9 cellular contexts compared by ENCODE assay signal in genomic region chr15:84638103-84638502, GRCh38. TPM values are rescaled to one million over a fixed set of nuclear protein-coding genes. Genes with fewer than 3 reads are reported as not detected.
A peak's percentile ranks its signal among the peaks of the same experiment; 100 is the strongest.
DNase-seq lines count a peak whose midpoint lies in the region; ATAC-seq, FAIRE-seq and TF ChIP-seq lines count a peak whose summit lies in the region.
"Had no signal": no experiment of that assay in that cellular context is flagged by ENCODE, and none has a peak within 500 bp of the region (broad histone marks: within the 10 kb centered on the region; RNA-seq: fewer than 3 reads in every experiment).

No MANE protein-coding gene starts in this region.

- in situ Hi-C loops in K562 (cut with MboI) = no loop called here

- H3K27me3 Mint-ChIP-seq in memory B cell = no peaks in the 10 kb centered on the region

- no peaks in the 10 kb centered on the region for H3K27me3 ChIP-seq in K562 (ENCODE audit: control insufficient read depth in 2 of 2, insufficient read depth in 2 of 2, low read length in 2 of 2)

- no peak overlapping the region for H3K4me3 ChIP-seq in K562

- no peaks in the 10 kb centered on the region for H3K9me3 ChIP-seq in K562 (replicated peaks; ENCODE audit: control insufficient read depth, insufficient read depth, low read depth, low read length)

- no peak overlapping the region for H3K9ac ChIP-seq in K562 (ENCODE audit: insufficient read depth in 1 of 2, low read depth in 2 of 2, low read length in 2 of 2)

- no peak overlapping the region for H3K4me3 Mint-ChIP-seq in memory B cell

- peaks cover 18% of the 10 kb centered on the region for H3K36me3 Mint-ChIP-seq in memory B cell

- no peak for TF ChIP-seq POLR2A in K562 (conservative IDR thresholded peaks at IDR 0.05)

- H3K4me1 Mint-ChIP-seq in memory B cell = peaks cover 18% of the 10 kb centered on the region

- POLR2A ChIA-PET in K562 (lab: Yijun Ruan, JAX) = interaction anchor here (0.6 to 1.5 kb wide), 4 partner anchors 10 to 198 kb away, joined by 3 to 11 read pairs (median 3); no protein-coding TSS in a partner anchor

- peaks cover 67% of the 10 kb centered on the region for H3K36me3 ChIP-seq in K562 (ENCODE audit: control insufficient read depth, insufficient read depth, low read length)

- no peak for TF ChIP-seq EP300 in K562 (IDR thresholded peaks at IDR 0.05; ENCODE audit: low read length)

- no peaks in the 10 kb centered on the region for H3K9me1 ChIP-seq in K562 (ENCODE audit: control insufficient read depth, insufficient read depth, low read length)

- H3K79me2 ChIP-seq in K562 (ENCODE audit: control insufficient read depth, insufficient read depth, low read length) = peaks cover 18% of the 10 kb centered on the region

- H3K4me1 ChIP-seq in K562 (replicated peaks in 1 of 2; ENCODE audit: control insufficient read depth in 2 of 2, insufficient read depth in 2 of 2, low read length in 2 of 2) = peaks cover 11 to 12% of the 10 kb centered on the region in 2 experiments; a peak in 4 of 5 replicates

- no peaks in the 10 kb centered on the region for H3K9me3 Mint-ChIP-seq in memory B cell

- no peaks in the 10 kb centered on the region; the same call in 1 of the 2 replicates for H4K20me1 ChIP-seq in K562 (replicated peaks; ENCODE audit: control insufficient read depth, insufficient read depth, low read length)

- peak; percentile 11 to 62; a peak in 2 of 4 replicates for TF ChIP-seq RAD21 in K562 (CRISPR knock-in tag; conservative IDR thresholded peaks at IDR 0.05 in 1 of 2, IDR thresholded peaks at IDR 0.05 in 1 of 2)

- peak; percentile 44 to 65 (median 50); a peak in 5 of 6 replicates for TF ChIP-seq CTCF in K562 (IDR thresholded peaks at IDR 0.05 in 2 of 3, conservative IDR thresholded peaks at IDR 0.05 in 1 of 3; ENCODE audit: insufficient read depth in 2 of 3, low read depth in 1 of 3, low read length in 3 of 3)

- FAIRE-seq in K562 (lab: Jason Lieb, UNC) = peak; percentile 63
- FAIRE-seq: A204.1 had no signal

- BruUV-seq in K562 (replicated peaks; lab: Mats Ljungman, UMichigan) = no TSS peak

- H3K4me2 ChIP-seq in K562 (ENCODE audit: insufficient read depth, low read length) = no peak overlapping the region

- H3K27ac ChIP-seq in K562 (ENCODE audit: extremely low read depth, low read depth, low read length) = no peak overlapping the region

- intact Hi-C loops in K562 (cut with micrococcal nuclease) = loop anchor here (1.0 kb wide), 1 partner anchor 39 kb away; no protein-coding TSS in a partner anchor

- H2AFZ ChIP-seq in K562 (ENCODE audit: low read depth, low read length) = no peak overlapping the region

- CTCF ChIA-PET in K562 (lab: Yijun Ruan, JAX; ENCODE audit: low intra/inter-chr PET ratio) = interaction anchor here (0.7 to 2.8 kb wide), 3 partner anchors 39 to 495 kb away, joined by 3 to 18 read pairs (median 9); no protein-coding TSS in a partner anchor

- DNase-seq in DMS 273 (lab: John Stamatoyannopoulos, UW; ENCODE audit: unreplicated experiment) = peak; percentile 38
- DNase-seq in DMS 273 treated with DMSO at 0.1 percent for 48 hours (lab: John Stamatoyannopoulos, UW) = no peak
- DNase-seq in NAMALWA (ENCODE audit: low spot score) = peak; percentile 44
- peak; percentile 38 to 61 (median 50) for DNase-seq in K562 (ENCODE audit: extremely low read depth in 1 of 4, low spot score in 3 of 4)
- DNase-seq in memory B cell (ENCODE audit: low spot score in 2 of 2) = no peak
- DNase-seq in activated CD8-positive, alpha-beta memory T cell treated with anti-CD3 and anti-CD28 coated beads, Interleukin-2, amount 50 U/mL, for 48 hours = no peak
- no peak for DNase-seq in activated T-cell treated with anti-CD3 and anti-CD28 coated beads, Interleukin-2, amount 50 U/mL, for 48 hours

- ATAC-seq in K562 (peak; percentile 48), memory B cell (ENCODE audit: low read depth) (no peak), GM21515 (IDR thresholded peaks at IDR 0.05; ENCODE audit: unreplicated experiment) (no peak)

- peak overlapping the region; percentile 35 for H3K27ac Mint-ChIP-seq in memory B cell

- WGBS in K562 (ENCODE audit: insufficient coverage, low coverage, missing lambda C conversion rate) = 62% methylated on average over 3 of the region's 3 CpGs

TF ChIP-seq in K562, 482 proteins besides CTCF, POLR2A, EP300 and RAD21 (continues in another document):
- TF ChIP-seq CC2D1A (IDR thresholded peaks at IDR 0.05) = 0 out of 2 replicates have a peak, but pooled peaks have one; percentile 25
- no peak for TF ChIP-seq TRIM28 (IDR thresholded peaks at IDR 0.05)
- 0 out of 2 replicates have a peak, but pooled peaks have one; percentile 48 for TF ChIP-seq HDGF (IDR thresholded peaks at IDR 0.05)
- no peak for TF ChIP-seq SREBF1 (IDR thresholded peaks at IDR 0.05; ENCODE audit: borderline replicate concordance, low read depth, low read length)
- no peak for TF ChIP-seq HCFC1 (IDR thresholded peaks at IDR 0.05; ENCODE audit: low read depth, low read length)
- TF ChIP-seq FOXK2 (conservative IDR thresholded peaks at IDR 0.05 in 1 of 2, IDR thresholded peaks at IDR 0.05 in 1 of 2; ENCODE audit: low read depth in 2 of 2) = peak in 1 of 2 experiments; percentile 52; a peak in 1 of 4 replicates

RNA-seq across cellular contexts. Expression of gene WDR73, which starts 16.0 kb away (rescaled TPM):
- 56.0 and 88.7 TPM in 2 replicates for total RNA-seq in K562 (2011; cell fraction: chromatin; rRNA removed; ENCODE audit: low replicate concordance)
- total RNA-seq in K562 (2011; cell fraction: nucleolus; rRNA removed) = 38.7 and 40.2 TPM in 2 replicates
- 39.6 and 44.4 TPM in 2 replicates for total RNA-seq in K562 (2011; cell fraction: nucleoplasm; rRNA removed)
- total RNA-seq in K562 (2014; rRNA removed) = 20.7 and 21.7 TPM in 2 replicates
- total RNA-seq in K562 (2014; rRNA removed; fragmentation: Illumina TruSeq; extraction: Trizol) = 24.3 and 24.4 TPM in 2 replicates
- total RNA-seq in K562 (2015; rRNA removed; fragmentation: Illumina TruSeq; extraction: Trizol) = 18.6 and 19.8 TPM in 2 replicates
- 21.7 and 22.8 TPM in 2 replicates for total RNA-seq in K562 (2021)
- polyA plus RNA-seq in K562 (2011; rRNA removed) = 20.1 and 24.3 TPM in 2 replicates
- polyA plus RNA-seq in K562 (2011; cell fraction: cytosol; rRNA removed) = 19.5 and 21.1 TPM in 2 replicates
- 46.9 and 57.8 TPM in 2 replicates for polyA plus RNA-seq in K562 (2011; cell fraction: nucleus; rRNA removed)
- polyA plus RNA-seq in K562 (2012) = 16.7 and 20.6 TPM in 2 replicates
- polyA plus RNA-seq in K562 (2014; fragmentation: Illumina TruSeq; extraction: Trizol) = 21.9 and 25.4 TPM in 2 replicates
- 10 to 100 TPM in 1 of 2 experiments, 1 to 10 TPM in 1; 9.2 to 11.5 TPM for polyA plus RNA-seq in K562 (2014; fragmentation: Nextera tagmentation; extraction: Ambion mirVana)
- polyA plus RNA-seq in K562 (2014; rRNA removed) = 23.9 and 30.7 TPM in 2 replicates
- polyA minus RNA-seq in K562 (2011; rRNA and poly(A)+ RNA removed) = 23.4 and 29.0 TPM in 2 replicates
- 6.8 and 11.5 TPM in 2 replicates for polyA minus RNA-seq in K562 (2011; cell fraction: cytosol; rRNA and poly(A)+ RNA removed)
- polyA minus RNA-seq in K562 (2011; cell fraction: nucleus; rRNA and poly(A)+ RNA removed) = 17.0 and 20.9 TPM in 2 replicates

RNA-seq across cellular contexts. Expression of gene NMB, which starts 19.9 kb away (rescaled TPM):
- 0.53 TPM in 1 of 2 replicates, not detected in the other for total RNA-seq in K562 (2011; cell fraction: chromatin; rRNA removed; ENCODE audit: low replicate concordance)
- 0.83 and 1.1 TPM in 2 replicates for total RNA-seq in K562 (2011; cell fraction: nucleolus; rRNA removed)
- 0.66 TPM in 1 of 2 replicates, not detected in the other for total RNA-seq in K562 (2011; cell fraction: nucleoplasm; rRNA removed)
- total RNA-seq in K562 (2014; rRNA removed) = 0.53 TPM in 1 of 2 replicates, not detected in the other
- not detected in 2 replicates for total RNA-seq in K562 (2014; rRNA removed; fragmentation: Illumina TruSeq; extraction: Trizol)
- not detected in 2 replicates for total RNA-seq in K562 (2015; rRNA removed; fragmentation: Illumina TruSeq; extraction: Trizol)
- total RNA-seq in K562 (2021) = 0.16 and 0.25 TPM in 2 replicates
- 0.07 and 0.22 TPM in 2 replicates for polyA plus RNA-seq in K562 (2011; rRNA removed)
- polyA plus RNA-seq in K562 (2011; cell fraction: cytosol; rRNA removed) = 0.18 TPM in 1 of 2 replicates, not detected in the other
- 0.11 and 0.78 TPM in 2 replicates for polyA plus RNA-seq in K562 (2011; cell fraction: nucleus; rRNA removed)
- 0.13 and 0.17 TPM in 2 replicates for polyA plus RNA-seq in K562 (2012)
- polyA plus RNA-seq in K562 (2014; fragmentation: Illumina TruSeq; extraction: Trizol) = not detected in 2 replicates
- under 1 TPM; 0.06 to 0.11 TPM for polyA plus RNA-seq in K562 (2014; fragmentation: Nextera tagmentation; extraction: Ambion mirVana)
- not detected in 2 replicates for polyA plus RNA-seq in K562 (2014; rRNA removed)
- not detected in 2 replicates for polyA minus RNA-seq in K562 (2011; rRNA and poly(A)+ RNA removed)
- polyA minus RNA-seq in K562 (2011; cell fraction: cytosol; rRNA and poly(A)+ RNA removed) = not detected in 2 replicates
- 0.33 and 0.40 TPM in 2 replicates for polyA minus RNA-seq in K562 (2011; cell fraction: nucleus; rRNA and poly(A)+ RNA removed)

RNA-seq across cellular contexts. Expression of gene ZSCAN2, which starts 37.3 kb away (rescaled TPM):
- total RNA-seq in K562 (2011; cell fraction: chromatin; rRNA removed; ENCODE audit: low replicate concordance) = 17.1 and 23.1 TPM in 2 replicates
- 12.0 and 13.5 TPM in 2 replicates for total RNA-seq in K562 (2011; cell fraction: nucleolus; rRNA removed)
- 15.4 and 18.0 TPM in 2 replicates for total RNA-seq in K562 (2011; cell fraction: nucleoplasm; rRNA removed)
- total RNA-seq in K562 (2014; rRNA removed) (8.7 and 9.2 TPM in 2 replicates), K562 (2014; rRNA removed; fragmentation: Illumina TruSeq; extraction: Trizol) (5.0 and 6.1 TPM in 2 replicates), K562 (2015; rRNA removed; fragmentation: Illumina TruSeq; extraction: Trizol) (6.6 and 8.3 TPM in 2 replicates), K562 (2021) (6.8 and 7.4 TPM in 2 replicates)
- polyA plus RNA-seq in K562 (2011; rRNA removed) (8.9 TPM in 2 replicates), K562 (2014; fragmentation: Illumina TruSeq; extraction: Trizol) (6.4 and 6.9 TPM in 2 replicates), K562 (2014; fragmentation: Nextera tagmentation; extraction: Ambion mirVana) (1 to 10 TPM; 1.7 to 2.3 TPM), K562 (2014; rRNA removed) (11.3 and 14.2 TPM in 2 replicates)
- 6.4 and 8.8 TPM in 2 replicates for polyA plus RNA-seq in K562 (2011; cell fraction: cytosol; rRNA removed)
- 8.4 and 9.1 TPM in 2 replicates for polyA plus RNA-seq in K562 (2011; cell fraction: nucleus; rRNA removed)
- 6.4 and 6.8 TPM in 2 replicates for polyA plus RNA-seq in K562 (2012)
- polyA minus RNA-seq in K562 (2011; rRNA and poly(A)+ RNA removed) = 10.5 and 13.8 TPM in 2 replicates
- polyA minus RNA-seq in K562 (2011; cell fraction: cytosol; rRNA and poly(A)+ RNA removed) = 2.4 and 4.2 TPM in 2 replicates
- 5.3 and 8.0 TPM in 2 replicates for polyA minus RNA-seq in K562 (2011; cell fraction: nucleus; rRNA and poly(A)+ RNA removed)

Comparison
In these comparisons a context has a peak if more than half of its experiments do, and no peak if none do; other contexts are left out.
1. DNase-seq: peak in DMS 273 (single experiment), NAMALWA (single experiment) and K562 (4 of 4); none in DMS 273 treated with DMSO at 0.1 percent for 48 hours (single experiment), memory B cell (0 of 2), activated CD8-positive, alpha-beta memory T cell treated with anti-CD3 and anti-CD28 coated beads, Interleukin-2, amount 50 U/mL, for 48 hours (single experiment) and activated T-cell treated with anti-CD3 and anti-CD28 coated beads, Interleukin-2, amount 50 U/mL, for 48 hours (0 of 2).